In the genomic region with DNA sequence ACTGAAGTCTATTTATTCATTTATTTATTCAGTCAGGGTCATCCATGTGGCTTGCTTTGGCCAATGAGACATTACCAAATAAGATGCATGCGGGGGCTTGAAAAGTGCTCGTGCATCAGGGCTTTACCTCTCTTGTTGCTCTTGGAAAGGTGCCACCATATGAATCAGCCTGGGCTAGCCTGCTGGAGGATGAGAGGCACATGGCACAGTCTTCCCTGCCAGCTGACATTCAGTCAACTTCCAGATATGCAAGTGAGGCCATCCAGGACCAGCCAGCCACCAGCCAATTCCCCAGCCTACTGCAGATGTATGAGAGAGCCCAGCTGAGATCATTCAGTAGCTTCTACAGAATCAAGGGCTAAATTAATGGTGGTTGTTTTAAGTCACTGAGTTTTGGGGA, we compare ENCODE assay signal across 18 cellular contexts.
DNase-seq lines count a peak whose midpoint lies in the region; ATAC-seq and TF ChIP-seq lines count a peak whose summit lies in the region.
"Had no signal": no experiment of that assay in that cellular context is flagged by ENCODE, and none has a peak within 500 bp of the region (broad histone marks: within the 10 kb centered on the region; RNA-seq: fewer than 3 reads in every experiment).

No MANE protein-coding gene starts in this region.

- peaks cover 1 to 2% of the 10 kb centered on the region in 2 donors for H3K9me3 Mint-ChIP-seq in stimulated activated naive B cell treated with anti-CD40 and anti-IgM and Interleukin-4, amounts not matched to agents 10 μg/mL and 1 μg/mL and 100 μg/mL, for 72 hours
- H3K9me3 Mint-ChIP-seq: activated T-helper 2 cell treated with anti-CD3 and anti-CD28 coated beads, Interferon-gamma antibody, Interleukin-2, Interleukin-4, amounts not matched to agents 10 μg/mL and 5 μg/mL and 100 μg/mL, durations not matched to agents 14 hours and 24 hours and 36 hours had no signal

- DNase-seq in Ammon's horn (ENCODE audit: low spot score) (peak; percentile 28), HS-27A (ENCODE audit: low read depth) (peak; percentile 34), SHP77 (lab: John Stamatoyannopoulos, UW) (peak; percentile 91 to 95), fibroblast of mammary gland (ENCODE audit: low read depth) (peak; percentile 39), ecto neural progenitor cell (ENCODE audit: low spot score) (no peak), NCI-H2107 (lab: John Stamatoyannopoulos, UW) (no peak)
- no peak for DNase-seq in stimulated activated naive B cell treated with anti-CD40 and anti-IgM and Interleukin-4, amounts not matched to agents 10 μg/mL and 1 μg/mL and 100 μg/mL, for 72 hours
- no peak for DNase-seq in stimulated activated naive CD8-positive, alpha-beta T cell treated with anti-CD3 and anti-CD28 coated beads, Interleukin-15, Interleukin-2, amounts not matched to agents 100 U/mL and 50 U/mL, for 24 hours
- DNase-seq: aorta; DMS153; effector CD4-positive, alpha-beta T cell; Kasumi-1; left colon; NCI-H2227 treated with DMSO at 0.1 percent for 48 hours; stimulated activated CD4-positive, alpha-beta T cell treated with anti-CD3 and anti-CD28 coated beads, Interleukin-2, amount 100 ng/mL, for 24 hours; T-helper 17 cell had no signal

- no peak overlapping the region for H3K4me3 ChIP-seq in fibroblast of mammary gland (ENCODE audit: control insufficient read depth, low read depth, low read length)

- no peak overlapping the region for H3K4me3 Mint-ChIP-seq in stimulated activated naive B cell treated with anti-CD40 and anti-IgM and Interleukin-4, amounts not matched to agents 10 μg/mL and 1 μg/mL and 100 μg/mL, for 72 hours
- H3K4me3 Mint-ChIP-seq: T-helper 17 cell, type B pancreatic cell had no signal

- H3K27ac Mint-ChIP-seq in stimulated activated naive B cell treated with anti-CD40 and anti-IgM and Interleukin-4, amounts not matched to agents 10 μg/mL and 1 μg/mL and 100 μg/mL, for 72 hours = no peak overlapping the region
- H3K27ac Mint-ChIP-seq: activated T-helper 2 cell treated with anti-CD3 and anti-CD28 coated beads, Interferon-gamma antibody, Interleukin-2, Interleukin-4, amounts not matched to agents 10 μg/mL and 5 μg/mL and 100 μg/mL, durations not matched to agents 14 hours and 24 hours and 36 hours; T-helper 17 cell; type B pancreatic cell had no signal

- no peak for ATAC-seq in stimulated activated naive B cell treated with anti-CD40 and anti-IgM and Interleukin-4, amounts not matched to agents 10 μg/mL and 1 μg/mL and 100 μg/mL, for 72 hours (replicated peaks)
- ATAC-seq in stimulated activated naive CD8-positive, alpha-beta T cell treated with anti-CD3 and anti-CD28 coated beads, Interleukin-15, Interleukin-2, amounts not matched to agents 100 U/mL and 50 U/mL, for 24 hours = no peak
- ATAC-seq: left colon, T-helper 17 cell had no signal

- H3K4me1 Mint-ChIP-seq in stimulated activated naive B cell treated with anti-CD40 and anti-IgM and Interleukin-4, amounts not matched to agents 10 μg/mL and 1 μg/mL and 100 μg/mL, for 72 hours = no peaks in the 10 kb centered on the region
- H3K4me1 Mint-ChIP-seq: T-helper 17 cell had no signal

- TF ChIP-seq CTCF in fibroblast of mammary gland (conservative IDR thresholded peaks at IDR 0.05; ENCODE audit: control insufficient read depth, insufficient read depth, low read depth, low read length) = no peak

- peaks cover 22 to 24% of the 10 kb centered on the region in 2 donors for H3K27me3 Mint-ChIP-seq in stimulated activated naive B cell treated with anti-CD40 and anti-IgM and Interleukin-4, amounts not matched to agents 10 μg/mL and 1 μg/mL and 100 μg/mL, for 72 hours

- no peaks in the 10 kb centered on the region for H3K36me3 Mint-ChIP-seq in stimulated activated naive B cell treated with anti-CD40 and anti-IgM and Interleukin-4, amounts not matched to agents 10 μg/mL and 1 μg/mL and 100 μg/mL, for 72 hours
- H3K36me3 Mint-ChIP-seq: type B pancreatic cell had no signal

Comparison
In these comparisons a context has a peak if more than half of its experiments do, and no peak if none do; other contexts are left out.
1. DNase-seq: peak in Ammon's horn (single experiment), HS-27A (single experiment), SHP77 (2 of 2) and fibroblast of mammary gland (single experiment); none in stimulated activated naive B cell treated with anti-CD40 and anti-IgM and Interleukin-4, amounts not matched to agents 10 μg/mL and 1 μg/mL and 100 μg/mL, for 72 hours (single experiment), ecto neural progenitor cell (single experiment), NCI-H2107 (single experiment) and stimulated activated naive CD8-positive, alpha-beta T cell treated with anti-CD3 and anti-CD28 coated beads, Interleukin-15, Interleukin-2, amounts not matched to agents 100 U/mL and 50 U/mL, for 24 hours (single experiment).